Comparison of ENCODE assay signal across 23 cellular contexts in genomic region chr20:34102342-34102741, GRCh38. TPM values are rescaled to one million over a fixed set of nuclear protein-coding genes. Genes with fewer than 3 reads are reported as not detected.
A peak's percentile ranks its signal among the peaks of the same experiment; 100 is the strongest.
DNase-seq lines count a peak whose midpoint lies in the region; ATAC-seq and TF ChIP-seq lines count a peak whose summit lies in the region.
"Had no signal": no experiment of that assay in that cellular context is flagged by ENCODE, and none has a peak within 500 bp of the region (broad histone marks: within the 10 kb centered on the region; RNA-seq: fewer than 3 reads in every experiment).

No MANE protein-coding gene starts in this region.

- no peak overlapping the region for H3K4me3 Mint-ChIP-seq in T-helper 2 cell treated with Interferon-gamma antibody and Interleukin-4, amounts not matched to agents 5 μg/mL and 100 μg/mL, for 36 hours
- H3K4me3 Mint-ChIP-seq in effector memory CD8-positive, alpha-beta T cell = no peak overlapping the region
- H3K4me3 Mint-ChIP-seq: H9; stimulated activated memory B cell treated with anti-CD40 and anti-IgM and Interleukin-4, amounts not matched to agents 10 μg/mL and 1 μg/mL and 100 μg/mL, for 72 hours had no signal

- H3K4me1 Mint-ChIP-seq in T-helper 2 cell treated with Interferon-gamma antibody and Interleukin-4, amounts not matched to agents 5 μg/mL and 100 μg/mL, for 36 hours (ENCODE audit: low read depth) = peaks cover 40% of the 10 kb centered on the region
- H3K4me1 Mint-ChIP-seq in effector memory CD8-positive, alpha-beta T cell (ENCODE audit: low read depth in 2 of 2) = peaks cover 21 to 43% of the 10 kb centered on the region in 2 donors

- H3K27ac ChIP-seq in left ventricle myocardium inferior (replicated peaks) (no peak overlapping the region), subcutaneous abdominal adipose tissue (ENCODE audit: low read depth, low read length) (peak overlapping the region; percentile 10)
- H3K27ac ChIP-seq: dorsolateral prefrontal cortex, heart left ventricle, prostate gland, SJCRH30, VCaP had no signal

- intact Hi-C loops in left ventricle myocardium superior (cut with micrococcal nuclease) (no loop called here), left ventricle myocardium inferior (cut with micrococcal nuclease) (no loop called here)

- no peak for TF ChIP-seq CTCF in left ventricle myocardium inferior (IDR thresholded peaks at IDR 0.05; ENCODE audit: borderline replicate concordance)

- no peaks in the 10 kb centered on the region for H3K9me3 Mint-ChIP-seq in T-helper 2 cell treated with Interferon-gamma antibody and Interleukin-4, amounts not matched to agents 5 μg/mL and 100 μg/mL, for 36 hours
- H3K9me3 Mint-ChIP-seq in effector memory CD8-positive, alpha-beta T cell = no peaks in the 10 kb centered on the region
- H3K9me3 Mint-ChIP-seq: H9; IgD-negative memory B cell; stimulated activated memory B cell treated with anti-CD40 and anti-IgM and Interleukin-4, amounts not matched to agents 10 μg/mL and 1 μg/mL and 100 μg/mL, for 72 hours had no signal

- H3K27me3 ChIP-seq in left ventricle myocardium inferior (ENCODE audit: low read depth) (no peaks in the 10 kb centered on the region), subcutaneous abdominal adipose tissue (ENCODE audit: control insufficient read depth in 5 of 5, insufficient read depth in 4 of 5, low read length in 5 of 5) (no peaks in the 10 kb centered on the region)
- H3K27me3 ChIP-seq: dorsolateral prefrontal cortex, heart left ventricle, SJCRH30 had no signal

- H3K9me3 ChIP-seq in left ventricle myocardium inferior (replicated peaks) (no peaks in the 10 kb centered on the region), subcutaneous abdominal adipose tissue (ENCODE audit: control insufficient read depth in 5 of 5, low read length in 5 of 5) (no peaks in the 10 kb centered on the region)
- H3K9me3 ChIP-seq: heart left ventricle, prostate gland, SJCRH30 had no signal

- H3K4me1 ChIP-seq in left ventricle myocardium inferior (peaks cover 41% of the 10 kb centered on the region), subcutaneous abdominal adipose tissue (ENCODE audit: control insufficient read depth in 5 of 5, insufficient read depth in 5 of 5, low read length in 5 of 5) (peaks cover 0 to 6% (median 3%) of the 10 kb centered on the region in 5 donors)
- H3K4me1 ChIP-seq: prostate gland, SJCRH30 had no signal

- peaks cover 81% of the 10 kb centered on the region for H3K36me3 ChIP-seq in left ventricle myocardium inferior
- H3K36me3 ChIP-seq in subcutaneous abdominal adipose tissue (ENCODE audit: control insufficient read depth in 5 of 5, insufficient read depth in 5 of 5, low read length in 5 of 5) = peaks cover 33 to 78% (median 65%) of the 10 kb centered on the region in 5 donors

- DNase-seq in left ventricle myocardium superior (no peak), left ventricle myocardium inferior (no peak), iPS-NIHi7 (ENCODE audit: extremely low spot score) (no peak)
- no peak for DNase-seq in T-helper 2 cell treated with Interferon-gamma antibody and Interleukin-4, amounts not matched to agents 5 μg/mL and 100 μg/mL, for 36 hours (ENCODE audit: low spot score)
- DNase-seq in effector memory CD8-positive, alpha-beta T cell = no peak
- DNase-seq: activated effector memory CD4-positive, alpha-beta T cell treated with Interleukin-2 at 50 U/mL for 16 hours; aorta; CD4-positive, CD25-positive, alpha-beta regulatory T cell; DMS53; dorsolateral prefrontal cortex; GF-D8; H9; heart left ventricle; NCI-H510A treated with DMSO at 0.1 percent for 48 hours; NK-92 treated with Interleukin-12 subunit alpha and Interleukin-12 subunit beta, amount 100 ng/mL, for 24 hours; SJCRH30 had no signal

- ATAC-seq in left ventricle myocardium superior (peak; percentile 19), GM21515 (IDR thresholded peaks at IDR 0.05; ENCODE audit: unreplicated experiment) (no peak)
- no peak for ATAC-seq in effector memory CD8-positive, alpha-beta T cell (replicated peaks)
- ATAC-seq: left lobe of liver; stimulated activated memory B cell treated with anti-CD40 and anti-IgM and Interleukin-4, amounts not matched to agents 10 μg/mL and 1 μg/mL and 100 μg/mL, for 72 hours had no signal

- H3K27me3 Mint-ChIP-seq in T-helper 2 cell treated with Interferon-gamma antibody and Interleukin-4, amounts not matched to agents 5 μg/mL and 100 μg/mL, for 36 hours (ENCODE audit: low read depth) = no peaks in the 10 kb centered on the region
- H3K27me3 Mint-ChIP-seq in effector memory CD8-positive, alpha-beta T cell = no peaks in the 10 kb centered on the region
- H3K27me3 Mint-ChIP-seq: CD4-positive, CD25-positive, alpha-beta regulatory T cell; IgD-negative memory B cell; stimulated activated memory B cell treated with anti-CD40 and anti-IgM and Interleukin-4, amounts not matched to agents 10 μg/mL and 1 μg/mL and 100 μg/mL, for 72 hours had no signal

- H3K27ac Mint-ChIP-seq in T-helper 2 cell treated with Interferon-gamma antibody and Interleukin-4, amounts not matched to agents 5 μg/mL and 100 μg/mL, for 36 hours = peak overlapping the region; percentile 55
- peak overlapping the region; percentile 39 to 67 for H3K27ac Mint-ChIP-seq in effector memory CD8-positive, alpha-beta T cell
- H3K27ac Mint-ChIP-seq: H9; stimulated activated memory B cell treated with anti-CD40 and anti-IgM and Interleukin-4, amounts not matched to agents 10 μg/mL and 1 μg/mL and 100 μg/mL, for 72 hours had no signal

- H3K36me3 Mint-ChIP-seq in T-helper 2 cell treated with Interferon-gamma antibody and Interleukin-4, amounts not matched to agents 5 μg/mL and 100 μg/mL, for 36 hours (ENCODE audit: low read depth) = peaks cover 68% of the 10 kb centered on the region
- H3K36me3 Mint-ChIP-seq in effector memory CD8-positive, alpha-beta T cell (ENCODE audit: insufficient read depth) = peaks cover 89% of the 10 kb centered on the region

- no peak overlapping the region for H3K9ac ChIP-seq in subcutaneous abdominal adipose tissue (ENCODE audit: low read length in 5 of 5)

- H3K4me3 ChIP-seq in left ventricle myocardium inferior (no peak overlapping the region), subcutaneous abdominal adipose tissue (ENCODE audit: low read depth in 1 of 5, low read length in 5 of 5) (no peak overlapping the region)
- H3K4me3 ChIP-seq: dorsolateral prefrontal cortex, heart left ventricle, prostate gland, SJCRH30 had no signal

RNA-seq across cellular contexts. Expression of gene EIF2S2, which starts 9.7 kb away (rescaled TPM):
- 41.1 TPM for total RNA-seq in left ventricle myocardium superior
- total RNA-seq in left ventricle myocardium inferior = 41.0 TPM
